In the genomic region with DNA sequence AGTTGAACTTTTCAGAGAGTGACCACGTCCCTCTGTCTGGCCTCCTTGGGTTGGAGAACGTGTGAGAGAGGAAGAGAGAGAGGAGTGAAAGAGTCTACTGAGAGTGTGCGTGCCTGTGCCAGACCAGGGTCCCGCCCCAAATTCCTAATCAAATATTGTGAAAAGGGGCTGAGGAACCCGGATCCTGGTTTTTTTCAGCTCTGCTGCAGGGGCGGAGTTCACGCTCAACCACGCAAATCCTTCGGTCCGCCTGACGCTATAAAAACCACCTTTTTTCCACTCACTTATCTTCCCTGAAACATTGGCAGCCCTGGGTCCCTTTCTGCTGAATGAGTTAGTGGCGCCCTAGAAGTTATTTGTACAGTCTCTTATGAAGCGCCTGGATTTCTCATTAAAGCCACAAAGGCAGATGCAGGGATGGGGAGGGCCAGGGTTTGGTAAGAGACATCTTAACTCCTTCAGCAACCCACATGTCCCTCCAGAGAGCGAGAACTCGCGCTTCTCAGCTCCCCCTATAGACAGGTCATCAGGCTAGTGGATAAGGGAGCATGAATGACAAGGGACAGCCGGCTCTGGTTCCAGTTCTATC, we compare ENCODE assay signal across 8 cellular contexts. TPM values are rescaled to one million over a fixed set of nuclear protein-coding genes. Genes with fewer than 3 reads are reported as not detected.
A peak's percentile ranks its signal among the peaks of the same experiment; 100 is the strongest.
DNase-seq lines count a peak whose midpoint lies in the region; ATAC-seq and TF ChIP-seq lines count a peak whose summit lies in the region.

FMOD (minus strand) TSS at position 86 of the 589 bp plus-strand sequence. CDS start 2,852 bp downstream, outside the sequence.

- no peak for TF ChIP-seq EP300 in transverse colon (IDR thresholded peaks at IDR 0.05; ENCODE audit: low read depth)

- POLR2A ChIA-PET in activated CD4-positive, alpha-beta T cell treated with anti-CD3 and anti-CD28 coated beads for 36 hours (lab: Charles Lee) = interaction anchor here (0.6 kb wide), 1 partner anchor 375 kb away, joined by 3 read pairs; no protein-coding TSS in a partner anchor

- TF ChIP-seq POLR2A in lower leg skin (IDR thresholded peaks at IDR 0.05) (no peak), transverse colon (IDR thresholded peaks at IDR 0.05) (no peak)

- peak; percentile 23 for ATAC-seq in activated CD4-positive, alpha-beta T cell treated with anti-CD3 and anti-CD28 coated beads for 36 hours
- ATAC-seq in HG02970 (IDR thresholded peaks at IDR 0.05; ENCODE audit: low FRiP score, unreplicated experiment) (no peak), HG03025 (IDR thresholded peaks at IDR 0.05; ENCODE audit: low FRiP score, unreplicated experiment) (no peak), HG03469 (IDR thresholded peaks at IDR 0.05; ENCODE audit: unreplicated experiment) (no peak)

- peak in 1 of 3 experiments; percentile 9 for TF ChIP-seq CTCF in ascending aorta (IDR thresholded peaks at IDR 0.05)
- no peak for TF ChIP-seq CTCF in lower leg skin (IDR thresholded peaks at IDR 0.05)
- no peak for TF ChIP-seq CTCF in transverse colon (IDR thresholded peaks at IDR 0.05)

- peak within 1 kb of the TSS; percentile 83 to 84 for H3K27ac ChIP-seq in ascending aorta
- H3K27ac ChIP-seq in transverse colon = peak within 1 kb of the TSS; percentile 39 to 72 (median 54)

- H3K4me1 ChIP-seq in ascending aorta (peaks cover 3 to 36% of the 10 kb centered on the region in 2 donors), transverse colon (peaks cover 0 to 25% (median 19%) of the 10 kb centered on the region in 4 donors)

- no peak within 1 kb of the TSS for H3K4me3 Mint-ChIP-seq in activated CD4-positive, alpha-beta T cell treated with anti-CD3 and anti-CD28 coated beads for 36 hours

- in situ Hi-C loops in transverse colon (cut with MboI; ENCODE audit: low pct_ligation_motif_present in 1 of 4, low pct_unique_long_range_greater_than_20kb in 1 of 4, low sequenced_read_pairs in 3 of 4) = loop anchor here in 2 of 4 donors (25.0 kb wide), 2 partner anchors 111 to 136 kb away; partner anchors contain the start of genes OPTC (in 1 of the 2) and PRELP (in 1 of the 2)

- H3K36me3 ChIP-seq in ascending aorta (peaks cover 6 to 18% of the 10 kb centered on the region in 2 donors), transverse colon (no peaks in the 10 kb centered on the region)

- no peaks in the 10 kb centered on the region for H3K9me3 Mint-ChIP-seq in activated CD4-positive, alpha-beta T cell treated with anti-CD3 and anti-CD28 coated beads for 36 hours (ENCODE audit: low read depth)

- intact Hi-C loops in activated CD4-positive, alpha-beta T cell treated with anti-CD3 and anti-CD28 coated beads for 36 hours (cut with DNase I, micrococcal nuclease) = no loop called here
- intact Hi-C loops in ascending aorta (cut with DNase I) = loop anchor here (2.0 kb wide), 1 partner anchor 56 kb away; no protein-coding TSS in a partner anchor
- intact Hi-C loops in lower leg skin (cut with DNase I; ENCODE audit: low total_unique reads) = no loop called here
- intact Hi-C loops in transverse colon (cut with DNase I; ENCODE audit: low total_unique reads) = no loop called here

- H3K27ac Mint-ChIP-seq in activated CD4-positive, alpha-beta T cell treated with anti-CD3 and anti-CD28 coated beads for 36 hours = no peak within 1 kb of the TSS

- H3K9me3 ChIP-seq in ascending aorta (no peaks in the 10 kb centered on the region), transverse colon (no peaks in the 10 kb centered on the region)

- H3K27me3 Mint-ChIP-seq in activated CD4-positive, alpha-beta T cell treated with anti-CD3 and anti-CD28 coated beads for 36 hours = peaks cover 25% of the 10 kb centered on the region

- WGBS in lower leg skin, 2 donors = 14 to 18% methylated on average over 17 of the region's 17 CpGs
- 0 to 8% methylated on average over 1 to 17 of the region's 17 CpGs for WGBS in transverse colon (ENCODE audit: low coverage in 1 of 2), 2 donors

- H3K4me1 Mint-ChIP-seq in activated CD4-positive, alpha-beta T cell treated with anti-CD3 and anti-CD28 coated beads for 36 hours = peaks cover 3% of the 10 kb centered on the region

- no peaks in the 10 kb centered on the region for H3K36me3 Mint-ChIP-seq in activated CD4-positive, alpha-beta T cell treated with anti-CD3 and anti-CD28 coated beads for 36 hours (ENCODE audit: low read depth)

- CTCF ChIA-PET in activated CD4-positive, alpha-beta T cell treated with anti-CD3 and anti-CD28 coated beads for 36 hours (lab: Charles Lee) = interaction anchor here (0.8 to 10.7 kb wide), 4 partner anchors 10 to 84 kb away, joined by 3 to 93 read pairs (median 6); no protein-coding TSS in a partner anchor

- H3K4me3 ChIP-seq in ascending aorta = peak within 1 kb of the TSS; percentile 41 to 65
- H3K4me3 ChIP-seq in lower leg skin (ENCODE audit: low read depth, poor library complexity, severe bottlenecking) = no peak within 1 kb of the TSS
- peak within 1 kb of the TSS in 3 of 4 donors; percentile 9 to 36 (median 11) for H3K4me3 ChIP-seq in transverse colon

- H3K27me3 ChIP-seq in ascending aorta = no peaks in the 10 kb centered on the region
- no peaks in the 10 kb centered on the region for H3K27me3 ChIP-seq in transverse colon

- no peak for DNase-seq in activated CD4-positive, alpha-beta T cell treated with anti-CD3 and anti-CD28 coated beads for 36 hours
- DNase-seq in activated CD4-positive, alpha-beta T cell treated with anti-CD3 and anti-CD28 coated beads, Interleukin-2, amount 50 U/mL, for 1 hour = no peak
- DNase-seq in ascending aorta (ENCODE audit: low spot score in 2 of 2) = peak in 1 of 2 donors; percentile 91
- DNase-seq in lower leg skin (ENCODE audit: low spot score in 2 of 2) = peak; percentile 51 to 92
- DNase-seq in transverse colon = peak; percentile 62

RNA-seq across cellular contexts. Expression of gene FMOD, which starts in this region (rescaled TPM):
- under 1 TPM; 0.87 to 0.98 TPM for total RNA-seq in activated CD4-positive, alpha-beta T cell treated with anti-CD3 and anti-CD28 coated beads for 36 hours
- 92.3 TPM for total RNA-seq in ascending aorta
- total RNA-seq in lower leg skin = 10 to 100 TPM in 3 of 4 donors, 1 to 10 TPM in 1; 5.6 to 37.7 (median 19.3) TPM
- 10 to 100 TPM; 13.5 to 44.0 (median 17.8) TPM for total RNA-seq in transverse colon

Comparison
In these comparisons a context has a peak if more than half of its experiments do, and no peak if none do; other contexts are left out.
1. Peak in ATAC-seq in activated CD4-positive, alpha-beta T cell treated with anti-CD3 and anti-CD28 coated beads for 36 hours; RNA of the gene not detected or under 1 TPM.
2. DNase-seq: peak in lower leg skin (2 of 2) and transverse colon (single experiment); none in activated CD4-positive, alpha-beta T cell treated with anti-CD3 and anti-CD28 coated beads for 36 hours (single experiment) and activated CD4-positive, alpha-beta T cell treated with anti-CD3 and anti-CD28 coated beads, Interleukin-2, amount 50 U/mL, for 1 hour (single experiment).